Comparison of ENCODE assay signal across 15 cellular contexts in the genomic region with DNA sequence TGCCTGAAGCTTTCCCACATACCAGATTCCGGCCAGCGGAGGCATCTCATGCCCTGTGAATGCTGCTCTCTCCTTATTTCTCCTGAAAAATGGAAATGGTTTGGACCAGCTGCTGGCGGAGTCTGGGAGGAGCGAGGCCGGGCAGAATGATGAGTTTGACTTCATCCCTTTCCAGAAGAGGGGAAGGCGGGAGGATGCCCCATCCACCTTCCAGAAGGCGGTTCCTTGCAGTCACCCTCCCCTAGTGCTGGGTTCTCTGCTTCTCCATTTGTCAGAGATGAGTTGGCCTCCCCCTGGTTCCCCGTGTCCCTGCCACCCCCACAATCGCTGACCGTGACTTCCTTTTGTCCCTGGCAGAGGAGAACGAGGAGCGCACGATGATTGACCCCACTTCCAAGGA.
A peak's percentile ranks its signal among the peaks of the same experiment; 100 is the strongest.
DNase-seq lines count a peak whose midpoint lies in the region; ATAC-seq and TF ChIP-seq lines count a peak whose summit lies in the region.
"Had no signal": no experiment of that assay in that cellular context is flagged by ENCODE, and none has a peak within 500 bp of the region (broad histone marks: within the 10 kb centered on the region; RNA-seq: fewer than 3 reads in every experiment).

No MANE protein-coding gene starts in this region.

- TF ChIP-seq POLR2A in sigmoid colon (IDR thresholded peaks at IDR 0.05): no peak

- peak overlapping the region; percentile 49 for H3K27ac Mint-ChIP-seq in nephron progenitor cell
- H3K27ac Mint-ChIP-seq: CD8-positive, alpha-beta T cell had no signal

- H3K36me3 Mint-ChIP-seq in nephron progenitor cell (ENCODE audit: low read depth): peaks cover 31% of the 10 kb centered on the region
- H3K36me3 Mint-ChIP-seq: CD8-positive, alpha-beta T cell had no signal

- H3K4me1 Mint-ChIP-seq in nephron progenitor cell: peaks cover 5% of the 10 kb centered on the region

- H3K36me3 ChIP-seq in left ventricle myocardium inferior (peaks cover 70% of the 10 kb centered on the region), WERI-Rb-1 (no peaks in the 10 kb centered on the region), sigmoid colon (peaks cover 0 to 37% (median 9%) of the 10 kb centered on the region in 4 donors)

- H3K27me3 ChIP-seq in left ventricle myocardium inferior (ENCODE audit: low read depth) (no peaks in the 10 kb centered on the region), WERI-Rb-1 (ENCODE audit: insufficient read depth, low read depth, severe bottlenecking) (no peaks in the 10 kb centered on the region), sigmoid colon (no peaks in the 10 kb centered on the region)

- TF ChIP-seq CTCF in left ventricle myocardium inferior (IDR thresholded peaks at IDR 0.05; ENCODE audit: borderline replicate concordance) (no peak), WERI-Rb-1 (IDR thresholded peaks at IDR 0.05; ENCODE audit: low read depth, low read length) (no peak), nephron progenitor cell (IDR thresholded peaks at IDR 0.05) (no peak), sigmoid colon (IDR thresholded peaks at IDR 0.05) (no peak)

- H3K4me1 ChIP-seq in left ventricle myocardium inferior (no peaks in the 10 kb centered on the region), sigmoid colon (no peaks in the 10 kb centered on the region)

- DNase-seq in Right ventricle myocardium inferior (ENCODE audit: missing footprints): peak; percentile 9
- DNase-seq in left ventricle myocardium inferior: no peak
- no peak for DNase-seq in WERI-Rb-1
- DNase-seq in nephron progenitor cell: no peak
- peak; percentile 19 for DNase-seq in sigmoid colon
- DNase-seq in DMS153 (lab: John Stamatoyannopoulos, UW): no peak
- DNase-seq: CD8-positive, alpha-beta T cell; COR-L47; DND-41; GDM1; H7 had no signal

- no peak for TF ChIP-seq EP300 in sigmoid colon (IDR thresholded peaks at IDR 0.05)

- H3K27me3 Mint-ChIP-seq in nephron progenitor cell (ENCODE audit: low read depth, poor library complexity): peaks cover 7% of the 10 kb centered on the region

- intact Hi-C loops in Right ventricle myocardium inferior (cut with DNase I) (no loop called here), left ventricle myocardium inferior (cut with micrococcal nuclease) (no loop called here), sigmoid colon (cut with DNase I) (no loop called here)

- ATAC-seq in Right ventricle myocardium inferior (no peak), HG02870 (IDR thresholded peaks at IDR 0.05; ENCODE audit: unreplicated experiment) (no peak), GM18909 (IDR thresholded peaks at IDR 0.05; ENCODE audit: poor library complexity, unreplicated experiment) (no peak)
- ATAC-seq: CD8-positive, alpha-beta T cell had no signal

- no peak overlapping the region for H3K4me3 Mint-ChIP-seq in nephron progenitor cell
- H3K4me3 Mint-ChIP-seq: CD14-positive monocyte; CD8-positive, alpha-beta T cell had no signal

- no peaks in the 10 kb centered on the region for H3K9me3 ChIP-seq in left ventricle myocardium inferior (replicated peaks)
- H3K9me3 ChIP-seq in WERI-Rb-1 (ENCODE audit: severe bottlenecking): no peaks in the 10 kb centered on the region
- H3K9me3 ChIP-seq in sigmoid colon: no peaks in the 10 kb centered on the region

- H3K9me3 Mint-ChIP-seq in nephron progenitor cell: peaks cover 14% of the 10 kb centered on the region
- H3K9me3 Mint-ChIP-seq: CD8-positive, alpha-beta T cell had no signal

- 88 to 94% methylated on average over 13 of the region's 13 CpGs for WGBS in sigmoid colon, 2 donors

- H3K4me3 ChIP-seq in left ventricle myocardium inferior: no peak overlapping the region
- H3K4me3 ChIP-seq in WERI-Rb-1 (ENCODE audit: low read depth, low read length): no peak overlapping the region
- H3K4me3 ChIP-seq in sigmoid colon: no peak overlapping the region

- H3K27ac ChIP-seq in left ventricle myocardium inferior (replicated peaks) (no peak overlapping the region), WERI-Rb-1 (peak overlapping the region; percentile 33; the same call in 1 of the 2 replicates), sigmoid colon (no peak overlapping the region)
- H3K27ac ChIP-seq: 22Rv1 had no signal

Comparison
In these comparisons a context has a peak if more than half of its experiments do, and no peak if none do; other contexts are left out.
1. DNase-seq: peak in Right ventricle myocardium inferior (single experiment) and sigmoid colon (single experiment); none in left ventricle myocardium inferior (single experiment), WERI-Rb-1 (single experiment), nephron progenitor cell (single experiment) and DMS153 (single experiment).